35 cellular contexts compared by ENCODE assay signal in the genomic region with DNA sequence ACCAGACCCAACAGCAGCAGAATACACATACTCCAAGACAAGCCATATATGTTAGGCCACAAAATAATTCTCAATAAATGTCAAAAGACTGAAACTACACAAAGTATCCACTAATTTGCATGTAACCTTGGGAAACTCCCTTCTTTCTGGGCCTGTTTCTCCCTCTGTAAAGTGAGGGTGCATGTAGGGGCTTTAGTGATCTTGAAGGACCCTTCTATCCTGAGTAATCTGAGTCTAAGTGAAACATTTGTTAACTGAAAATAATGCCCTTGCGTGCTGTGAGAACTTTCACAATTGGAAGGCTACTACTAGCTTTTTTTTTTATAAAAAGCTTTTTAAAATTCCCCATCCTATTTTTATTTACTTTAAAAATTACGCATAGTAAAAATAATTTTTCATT.
"Had no signal": no experiment of that assay in that cellular context is flagged by ENCODE, and none has a peak within 500 bp of the region (broad histone marks: within the 10 kb centered on the region; RNA-seq: fewer than 3 reads in every experiment).

No MANE protein-coding gene starts in this region.

- H3K36me3 ChIP-seq: cardiac muscle cell, colonic mucosa, MG63, Peyer's patch, SJSA1 had no signal

- H3K4me3 ChIP-seq: cardiac muscle cell, colonic mucosa, MG63, Peyer's patch, SJSA1 had no signal

- H3K9me3 ChIP-seq: colonic mucosa, MG63, Peyer's patch, SJSA1 had no signal

- H3K27ac ChIP-seq: cardiac muscle cell, colonic mucosa, Peyer's patch, SJSA1, VCaP had no signal

- ATAC-seq: activated CD8-positive, alpha-beta T cell treated with anti-CD3 and anti-CD28 coated beads for 36 hours; activated T-cell treated with anti-CD3 and anti-CD28 coated beads, Interleukin-2, amount 50 U/mL, for 72 hours; activated T-helper 17 cell treated with anti-CD3 and anti-CD28 coated beads, Interleukin-2, amount 50 U/mL, for 72 hours; PC-3; SK-N-SH treated with all-trans-retinoic acid at 6 μM for 48 hours; T-cell; T-helper 17 cell had no signal

- DNase-seq: activated B cell treated with CpG ODN at 0.5 μM for 24 hours; activated CD4-positive, alpha-beta T cell treated with anti-CD3 and anti-CD28 coated beads, Interleukin-2, amount 10 ng/mL, durations not matched to agents 24 days and 14 days; activated CD4-positive, alpha-beta T cell treated with anti-CD3 and anti-CD28 coated beads, Interleukin-2, amount 50 U/mL, for 4 hours; activated CD8-positive, alpha-beta T cell treated with anti-CD3 and anti-CD28 coated beads for 36 hours; activated effector memory CD4-positive, alpha-beta T cell treated with anti-CD3 and anti-CD28 coated beads, Interleukin-2, amount 50 U/mL, for 16 hours; activated naive CD4-positive, alpha-beta T cell; activated naive CD4-positive, alpha-beta T cell treated with anti-CD3 and anti-CD28 coated beads, Interleukin-2, amount 50 U/mL, for 16 hours; activated naive CD8-positive, alpha-beta T cell treated with anti-CD3 and anti-CD28 coated beads for 36 hours; activated T-cell treated with anti-CD3 and anti-CD28 coated beads, Interleukin-2, amount 50 U/mL, for 1 hour; activated T-cell treated with anti-CD3 and anti-CD28 coated beads, Interleukin-2, amount 50 U/mL, for 72 hours; amniotic stem cell; aorta; colonic mucosa; MG63; NCI-H1048; NCI-H1105 treated with DMSO at 0.1 percent for 48 hours; NCI-H1436; NCI-H1694; NCI-H1930; NCI-H2081 treated with DMSO at 0.1 percent for 48 hours; NCI-H226; NCI-H446 treated with DMSO at 0.1 percent for 48 hours; NCI-H524; NCI-H69; PC-3; Peyer's patch; RPMI8226; SHP77 treated with DMSO at 0.1 percent for 48 hours; T-cell; T-helper 17 cell had no signal

- H3K4me1 ChIP-seq: colonic mucosa, Peyer's patch, SJSA1 had no signal

- H3K27me3 ChIP-seq: cardiac muscle cell, colonic mucosa, MG63, Peyer's patch, SJSA1 had no signal
